ENCODE assay signal across 14 cellular contexts in genomic region chr14:97943619-97944018, GRCh38.
A peak's percentile ranks its signal among the peaks of the same experiment; 100 is the strongest.
DNase-seq lines count a peak whose midpoint lies in the region; ATAC-seq and TF ChIP-seq lines count a peak whose summit lies in the region.
"Had no signal": no experiment of that assay in that cellular context is flagged by ENCODE, and none has a peak within 500 bp of the region (broad histone marks: within the 10 kb centered on the region; RNA-seq: fewer than 3 reads in every experiment).

No MANE protein-coding gene starts in this region.

- H3K27ac ChIP-seq in CD4-positive, alpha-beta T cell (ENCODE audit: low read depth, low read length): no peak overlapping the region
- H3K27ac ChIP-seq in brain microvascular endothelial cell: no peak overlapping the region
- H3K27ac ChIP-seq in osteoblast (ENCODE audit: low read depth, low read length): no peak overlapping the region

- H3K36me3 ChIP-seq in brain microvascular endothelial cell (replicated peaks) (no peaks in the 10 kb centered on the region), osteoblast (ENCODE audit: insufficient read depth, low read length) (no peaks in the 10 kb centered on the region)

- ATAC-seq in activated CD8-positive, alpha-beta T cell treated with anti-CD3 and anti-CD28 coated beads for 36 hours: peak; percentile 75
- no peak for ATAC-seq in activated CD8-positive, alpha-beta T cell treated with anti-CD3 and anti-CD28 coated beads, Interleukin-2, amount 10 ng/mL, durations not matched to agents 7 days and 5 days
- no peak for ATAC-seq in CD4-positive, alpha-beta T cell (ENCODE audit: poor library complexity)
- peak; percentile 72 to 77 for ATAC-seq in activated T-cell treated with anti-CD3 and anti-CD28 coated beads, Interleukin-2, amount 50 U/mL, for 72 hours (replicated peaks in 1 of 2)
- ATAC-seq: GM23338 had no signal

- no peaks in the 10 kb centered on the region for H3K79me2 ChIP-seq in osteoblast (ENCODE audit: insufficient read depth, low read length)

- H3K9me3 ChIP-seq in CD4-positive, alpha-beta T cell (ENCODE audit: control insufficient read depth, low read length): no peaks in the 10 kb centered on the region
- peaks cover 2% of the 10 kb centered on the region for H3K9me3 ChIP-seq in osteoblast (ENCODE audit: low read depth, low read length)

- H3K36me3 Mint-ChIP-seq in activated CD8-positive, alpha-beta T cell treated with anti-CD3 and anti-CD28 coated beads for 36 hours (ENCODE audit: low read depth): peaks cover 13% of the 10 kb centered on the region
- peaks cover 3% of the 10 kb centered on the region for H3K36me3 Mint-ChIP-seq in activated CD8-positive, alpha-beta T cell treated with anti-CD3 and anti-CD28 coated beads, Interleukin-2, amount 10 ng/mL, durations not matched to agents 7 days and 5 days (ENCODE audit: low read depth)
- H3K36me3 Mint-ChIP-seq in CD4-positive, alpha-beta T cell (ENCODE audit: low read depth): peaks cover 78% of the 10 kb centered on the region
- peaks cover 9 to 14% of the 10 kb centered on the region in 2 donors for H3K36me3 Mint-ChIP-seq in activated T-cell treated with anti-CD3 and anti-CD28 coated beads, Interleukin-2, amount 50 U/mL, for 72 hours (ENCODE audit: insufficient read depth in 2 of 2)
- H3K36me3 Mint-ChIP-seq: CD14-positive monocyte had no signal

- no peaks in the 10 kb centered on the region for H4K20me1 ChIP-seq in osteoblast (ENCODE audit: insufficient read depth, low read length)

- H3K9me3 Mint-ChIP-seq in activated CD8-positive, alpha-beta T cell treated with anti-CD3 and anti-CD28 coated beads for 36 hours: peaks cover 3% of the 10 kb centered on the region
- H3K9me3 Mint-ChIP-seq in activated CD8-positive, alpha-beta T cell treated with anti-CD3 and anti-CD28 coated beads, Interleukin-2, amount 10 ng/mL, durations not matched to agents 7 days and 5 days (ENCODE audit: insufficient read depth): no peaks in the 10 kb centered on the region
- peaks cover 3% of the 10 kb centered on the region for H3K9me3 Mint-ChIP-seq in CD4-positive, alpha-beta T cell
- peaks cover 5 to 10% of the 10 kb centered on the region in 2 donors for H3K9me3 Mint-ChIP-seq in activated T-cell treated with anti-CD3 and anti-CD28 coated beads, Interleukin-2, amount 50 U/mL, for 72 hours

- H2AFZ ChIP-seq in osteoblast (ENCODE audit: low read length): no peak overlapping the region
- H2AFZ ChIP-seq: GM23338 had no signal

- peak; percentile 61 for DNase-seq in activated CD8-positive, alpha-beta T cell treated with anti-CD3 and anti-CD28 coated beads for 36 hours
- no peak for DNase-seq in activated CD8-positive, alpha-beta T cell treated with anti-CD3 and anti-CD28 coated beads, Interleukin-2, amount 10 ng/mL, durations not matched to agents 7 days and 5 days
- DNase-seq in CD4-positive, alpha-beta T cell: no peak
- DNase-seq in activated T-cell treated with anti-CD3 and anti-CD28 coated beads, Interleukin-2, amount 50 U/mL, for 72 hours: peak; percentile 13 to 24
- peak; percentile 40 for DNase-seq in stimulated activated CD4-positive, alpha-beta T cell treated with anti-CD3 and anti-CD28 coated beads, Interleukin-4, amount 100 ng/mL, for 24 hours
- DNase-seq in brain microvascular endothelial cell: no peak
- DNase-seq in osteoblast (ENCODE audit: insufficient read length, low spot score, missing footprints): no peak
- DNase-seq: DMS79 treated with DMSO at 0.1 percent for 48 hours, IMR-90, Kasumi-1, NCI-H1105 treated with DMSO at 0.1 percent for 48 hours, NCI-H187 had no signal

- no peaks in the 10 kb centered on the region for H3K4me1 ChIP-seq in osteoblast (ENCODE audit: insufficient read depth, low read length)

- in situ Hi-C loops in brain microvascular endothelial cell (cut with HindIII; ENCODE audit: low pct_ligation_motif_present, low sequenced_read_pairs): no loop called here

- no peak overlapping the region for H3K4me3 ChIP-seq in brain microvascular endothelial cell (ENCODE audit: low read depth, low read length)
- no peak overlapping the region for H3K4me3 ChIP-seq in osteoblast (ENCODE audit: insufficient read depth, low read length)
- H3K4me3 ChIP-seq: GM23338 had no signal

- peaks cover 21% of the 10 kb centered on the region for H3K4me1 Mint-ChIP-seq in activated CD8-positive, alpha-beta T cell treated with anti-CD3 and anti-CD28 coated beads for 36 hours (ENCODE audit: low read depth)
- peaks cover 2% of the 10 kb centered on the region for H3K4me1 Mint-ChIP-seq in activated CD8-positive, alpha-beta T cell treated with anti-CD3 and anti-CD28 coated beads, Interleukin-2, amount 10 ng/mL, durations not matched to agents 7 days and 5 days (ENCODE audit: low read depth)
- H3K4me1 Mint-ChIP-seq in CD4-positive, alpha-beta T cell (ENCODE audit: low read depth): peaks cover 48% of the 10 kb centered on the region
- peaks cover 32% of the 10 kb centered on the region for H3K4me1 Mint-ChIP-seq in activated T-cell treated with anti-CD3 and anti-CD28 coated beads, Interleukin-2, amount 50 U/mL, for 72 hours (ENCODE audit: low read depth)
- H3K4me1 Mint-ChIP-seq: CD14-positive monocyte had no signal

- no peak overlapping the region for H3K27ac Mint-ChIP-seq in activated CD8-positive, alpha-beta T cell treated with anti-CD3 and anti-CD28 coated beads for 36 hours
- H3K27ac Mint-ChIP-seq in activated CD8-positive, alpha-beta T cell treated with anti-CD3 and anti-CD28 coated beads, Interleukin-2, amount 10 ng/mL, durations not matched to agents 7 days and 5 days: no peak overlapping the region
- peak overlapping the region; percentile 29 for H3K27ac Mint-ChIP-seq in CD4-positive, alpha-beta T cell
- no peak overlapping the region for H3K27ac Mint-ChIP-seq in activated T-cell treated with anti-CD3 and anti-CD28 coated beads, Interleukin-2, amount 50 U/mL, for 72 hours
- H3K27ac Mint-ChIP-seq: CD14-positive monocyte, GM23338 had no signal

- H3K27me3 Mint-ChIP-seq in activated CD8-positive, alpha-beta T cell treated with anti-CD3 and anti-CD28 coated beads for 36 hours: no peaks in the 10 kb centered on the region
- H3K27me3 Mint-ChIP-seq in activated CD8-positive, alpha-beta T cell treated with anti-CD3 and anti-CD28 coated beads, Interleukin-2, amount 10 ng/mL, durations not matched to agents 7 days and 5 days (ENCODE audit: low read depth): no peaks in the 10 kb centered on the region
- no peaks in the 10 kb centered on the region for H3K27me3 Mint-ChIP-seq in CD4-positive, alpha-beta T cell
- H3K27me3 Mint-ChIP-seq in activated T-cell treated with anti-CD3 and anti-CD28 coated beads, Interleukin-2, amount 50 U/mL, for 72 hours (ENCODE audit: low read depth): no peaks in the 10 kb centered on the region

- no peak overlapping the region for H3K4me3 Mint-ChIP-seq in activated CD8-positive, alpha-beta T cell treated with anti-CD3 and anti-CD28 coated beads for 36 hours
- H3K4me3 Mint-ChIP-seq in activated CD8-positive, alpha-beta T cell treated with anti-CD3 and anti-CD28 coated beads, Interleukin-2, amount 10 ng/mL, durations not matched to agents 7 days and 5 days: no peak overlapping the region
- no peak overlapping the region for H3K4me3 Mint-ChIP-seq in CD4-positive, alpha-beta T cell
- H3K4me3 Mint-ChIP-seq in activated T-cell treated with anti-CD3 and anti-CD28 coated beads, Interleukin-2, amount 50 U/mL, for 72 hours: no peak overlapping the region
- H3K4me3 Mint-ChIP-seq: CD14-positive monocyte, GM23338 had no signal

- POLR2A ChIA-PET in activated CD8-positive, alpha-beta T cell treated with anti-CD3 and anti-CD28 coated beads for 36 hours (lab: Charles Lee): no interaction called here
- POLR2A ChIA-PET in activated CD8-positive, alpha-beta T cell treated with anti-CD3 and anti-CD28 coated beads, Interleukin-2, amount 10 ng/mL, durations not matched to agents 7 days and 5 days (lab: Charles Lee): interaction anchor here (0.6 kb wide), 1 partner anchor 8 kb away, joined by 3 read pairs; no protein-coding TSS in a partner anchor
- POLR2A ChIA-PET in CD4-positive, alpha-beta T cell (lab: Charles Lee): interaction anchor here (0.8 kb wide), 1 partner anchor 224 kb away, joined by 3 read pairs; no protein-coding TSS in a partner anchor

- H3K4me2 ChIP-seq in osteoblast (ENCODE audit: insufficient read depth, low read length): no peak overlapping the region
- H3K4me2 ChIP-seq: GM23338 had no signal

- no peak for TF ChIP-seq CTCF in activated CD8-positive, alpha-beta T cell treated with anti-CD3 and anti-CD28 coated beads for 36 hours (IDR thresholded peaks at IDR 0.05)
- no peak for TF ChIP-seq CTCF in CD4-positive, alpha-beta T cell (IDR thresholded peaks at IDR 0.05)
- TF ChIP-seq CTCF in brain microvascular endothelial cell (IDR thresholded peaks at IDR 0.05; ENCODE audit: low read depth, low read length, missing control alignments) (no peak), osteoblast (IDR thresholded peaks at IDR 0.05; ENCODE audit: extremely low read depth, low read depth, low read length) (no peak)

- CTCF ChIA-PET in activated CD8-positive, alpha-beta T cell treated with anti-CD3 and anti-CD28 coated beads for 36 hours (lab: Charles Lee): interaction anchor here (1.0 kb wide), 1 partner anchor 35 kb away, joined by 3 read pairs; no protein-coding TSS in a partner anchor
- CTCF ChIA-PET in activated CD8-positive, alpha-beta T cell treated with anti-CD3 and anti-CD28 coated beads, Interleukin-2, amount 10 ng/mL, durations not matched to agents 7 days and 5 days (lab: Charles Lee): no interaction called here
- CTCF ChIA-PET in CD4-positive, alpha-beta T cell (lab: Charles Lee): no interaction called here

- intact Hi-C loops in activated CD8-positive, alpha-beta T cell treated with anti-CD3 and anti-CD28 coated beads for 36 hours (cut with micrococcal nuclease): no loop called here
- intact Hi-C loops in CD4-positive, alpha-beta T cell (cut with DNase I, micrococcal nuclease): no loop called here

- H3K27me3 ChIP-seq in CD4-positive, alpha-beta T cell (ENCODE audit: control insufficient read depth, insufficient read depth, low read length): no peaks in the 10 kb centered on the region
- H3K27me3 ChIP-seq in brain microvascular endothelial cell (replicated peaks) (no peaks in the 10 kb centered on the region), osteoblast (ENCODE audit: insufficient read depth, low read length) (no peaks in the 10 kb centered on the region)

Comparison
In these comparisons a context has a peak if more than half of its experiments do, and no peak if none do; other contexts are left out.
1. ATAC-seq: peak in activated CD8-positive, alpha-beta T cell treated with anti-CD3 and anti-CD28 coated beads for 36 hours (single experiment) and activated T-cell treated with anti-CD3 and anti-CD28 coated beads, Interleukin-2, amount 50 U/mL, for 72 hours (2 of 2); none in activated CD8-positive, alpha-beta T cell treated with anti-CD3 and anti-CD28 coated beads, Interleukin-2, amount 10 ng/mL, durations not matched to agents 7 days and 5 days (single experiment) and CD4-positive, alpha-beta T cell (single experiment).
2. DNase-seq: peak in activated CD8-positive, alpha-beta T cell treated with anti-CD3 and anti-CD28 coated beads for 36 hours (single experiment), activated T-cell treated with anti-CD3 and anti-CD28 coated beads, Interleukin-2, amount 50 U/mL, for 72 hours (2 of 2) and stimulated activated CD4-positive, alpha-beta T cell treated with anti-CD3 and anti-CD28 coated beads, Interleukin-4, amount 100 ng/mL, for 24 hours (single experiment); none in activated CD8-positive, alpha-beta T cell treated with anti-CD3 and anti-CD28 coated beads, Interleukin-2, amount 10 ng/mL, durations not matched to agents 7 days and 5 days (single experiment), CD4-positive, alpha-beta T cell (0 of 10), brain microvascular endothelial cell (single experiment) and osteoblast (single experiment).